18 cellular contexts compared by ENCODE assay signal in genomic region chr20:42258568-42258967, GRCh38.
"Had no signal": no experiment of that assay in that cellular context is flagged by ENCODE, and none has a peak within 500 bp of the region (broad histone marks: within the 10 kb centered on the region; RNA-seq: fewer than 3 reads in every experiment).

No MANE protein-coding gene starts in this region.

- H3K27me3 ChIP-seq: colonic mucosa, gastrocnemius medialis, neutrophil, pancreas, suprapubic skin had no signal

- H3K9me3 ChIP-seq: colonic mucosa, gastrocnemius medialis, lower lobe of right lung, neutrophil, pancreas, suprapubic skin had no signal

- H3K36me3 ChIP-seq: colonic mucosa, gastrocnemius medialis, lower lobe of right lung, neutrophil, pancreas, suprapubic skin had no signal

- FAIRE-seq: keratinocyte, pancreas had no signal

- ATAC-seq: esophagus mucosa; gastrocnemius medialis; left ventricle myocardium superior; lower lobe of right lung; naive thymus-derived CD8-positive, alpha-beta T cell; pancreas; sciatic nerve; stimulated activated memory B cell treated with anti-CD40 and anti-IgM and Interleukin-4, amounts not matched to agents 10 μg/mL and 1 μg/mL and 100 μg/mL, for 72 hours had no signal

- DNase-seq: colonic mucosa; effector CD8-positive, alpha-beta T cell; endodermal cell; foreskin fibroblast; gastrocnemius medialis; left ventricle myocardium superior; lower lobe of right lung; naive thymus-derived CD8-positive, alpha-beta T cell; pancreas; stimulated activated CD4-positive, alpha-beta T cell treated with anti-CD3 and anti-CD28 coated beads, Interleukin-4, amount 100 ng/mL, for 4 hours; trophoblast cell had no signal

- H3K4me3 ChIP-seq: colonic mucosa, gastrocnemius medialis, lower lobe of right lung, pancreas, suprapubic skin had no signal

- H3K4me1 ChIP-seq: colonic mucosa, gastrocnemius medialis, lower lobe of right lung, pancreas, suprapubic skin had no signal

- H3K27ac ChIP-seq: colonic mucosa, epithelial cell of prostate, gastrocnemius medialis, lower lobe of right lung, neutrophil, pancreas, suprapubic skin had no signal
